In the genomic region with DNA sequence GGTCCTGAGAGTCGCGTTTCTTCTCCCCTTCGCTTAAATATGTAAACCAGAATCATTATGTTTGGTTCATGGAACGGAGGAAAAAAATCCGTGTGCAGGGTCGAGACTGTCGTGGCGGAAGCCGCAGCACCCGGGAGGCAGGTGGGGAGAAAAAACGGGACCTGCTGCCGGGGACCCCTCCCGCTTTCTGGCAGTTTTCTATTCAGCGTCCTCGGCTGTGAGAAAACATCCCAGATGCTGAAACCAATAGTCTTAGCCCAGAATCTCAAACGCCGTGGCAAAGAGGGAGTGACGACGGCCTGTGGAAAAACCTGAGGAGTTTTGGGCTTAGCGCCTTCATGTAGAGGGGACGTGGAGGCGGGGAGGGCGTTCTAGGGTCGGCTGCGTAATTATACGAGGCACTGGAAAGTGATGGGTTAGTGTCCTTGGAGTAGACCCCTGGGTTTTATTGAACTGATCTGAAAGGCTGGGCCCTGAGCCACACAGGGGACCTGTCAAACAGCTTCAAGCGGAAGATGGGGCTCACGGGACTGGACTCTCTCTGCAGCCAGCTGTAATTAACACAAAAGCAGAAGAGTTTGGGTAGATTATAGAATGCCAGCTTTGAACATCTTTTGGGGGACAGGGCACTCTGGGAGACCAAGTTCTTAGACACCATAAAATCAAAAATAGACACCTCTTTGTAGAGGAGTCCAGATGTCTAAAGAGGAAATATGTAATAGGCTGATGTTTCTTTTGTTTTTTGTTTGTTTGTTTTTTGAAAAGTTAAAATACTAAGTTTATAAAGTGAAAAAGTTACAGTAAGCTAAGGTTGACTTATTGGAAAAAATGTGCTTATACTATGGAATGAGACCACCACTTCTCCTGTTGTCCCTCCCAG, we compare ENCODE assay signal across 8 cellular contexts. TPM values are rescaled to one million over a fixed set of nuclear protein-coding genes. Genes with fewer than 3 reads are reported as not detected.
DNase-seq lines count a peak whose midpoint lies in the region; ATAC-seq, FAIRE-seq and TF ChIP-seq lines count a peak whose summit lies in the region.

No MANE protein-coding gene starts in this region.

- H3K27me3 ChIP-seq in BLaER1 (no peaks in the 10 kb centered on the region), H7 (ENCODE audit: control insufficient read depth, insufficient read depth, low read length) (peaks cover 11% of the 10 kb centered on the region), SJSA1 (replicated peaks) (no peaks in the 10 kb centered on the region), K562 (ENCODE audit: control insufficient read depth in 2 of 2, insufficient read depth in 2 of 2, low read length in 2 of 2) (no peaks in the 10 kb centered on the region), small intestine (ENCODE audit: control insufficient read depth in 2 of 2, insufficient read depth in 2 of 2, low read length in 2 of 2) (no peaks in the 10 kb centered on the region)

- TF ChIP-seq RAD21 in K562 (CRISPR knock-in tag; conservative IDR thresholded peaks at IDR 0.05 in 1 of 2, IDR thresholded peaks at IDR 0.05 in 1 of 2) = no peak

- no peaks in the 10 kb centered on the region for H3K9me3 ChIP-seq in BLaER1
- H3K9me3 ChIP-seq in SJSA1 (replicated peaks) = no peaks in the 10 kb centered on the region
- no peaks in the 10 kb centered on the region for H3K9me3 ChIP-seq in K562 (replicated peaks; ENCODE audit: control insufficient read depth, insufficient read depth, low read depth, low read length)
- H3K9me3 ChIP-seq in iPS-18c (ENCODE audit: control insufficient read depth, insufficient read depth, low read length) = no peaks in the 10 kb centered on the region
- no peaks in the 10 kb centered on the region for H3K9me3 ChIP-seq in small intestine (ENCODE audit: control insufficient read depth, low read depth)

- POLR2A ChIA-PET in K562 (lab: Yijun Ruan, JAX) = interaction anchor here (0.7 to 3.2 kb wide), 18 partner anchors 9 to 77 kb away, joined by 3 to 14 read pairs (median 4); no protein-coding TSS in a partner anchor

- peak overlapping the region; percentile 89 for H3K9ac ChIP-seq in BLaER1
- peak overlapping the region; percentile 91 to 99 for H3K9ac ChIP-seq in K562 (ENCODE audit: insufficient read depth in 1 of 2, low read depth in 2 of 2, low read length in 2 of 2)

- intact Hi-C loops in K562 (cut with micrococcal nuclease) = loop anchor here (2.0 to 5.0 kb wide), 2 partner anchors 16 to 79 kb away; no protein-coding TSS in a partner anchor

- TF ChIP-seq POLR2A in K562 (conservative IDR thresholded peaks at IDR 0.05) = peak; percentile 57

- BruUV-seq in K562 (replicated peaks; lab: Mats Ljungman, UMichigan) = TSS peak; percentile 97

- H3K79me2 ChIP-seq in K562 (ENCODE audit: control insufficient read depth, insufficient read depth, low read length) = peaks cover 52% of the 10 kb centered on the region

- H3K4me1 ChIP-seq in BLaER1 (peaks cover 54% of the 10 kb centered on the region), SJSA1 (replicated peaks) (peaks cover 27% of the 10 kb centered on the region), K562 (replicated peaks in 1 of 2; ENCODE audit: control insufficient read depth in 2 of 2, insufficient read depth in 2 of 2, low read length in 2 of 2) (peaks cover 17 to 28% of the 10 kb centered on the region in 2 experiments), small intestine (ENCODE audit: control insufficient read depth in 2 of 2, insufficient read depth in 1 of 2, low read depth in 1 of 2, low read length in 1 of 2) (peaks cover 0 to 2% of the 10 kb centered on the region in 2 donors)

- in situ Hi-C loops in K562 (cut with MboI) = no loop called here

- peak; percentile 51 for FAIRE-seq in K562 (lab: Jason Lieb, UNC)
- FAIRE-seq in small intestine (lab: Jason Lieb, UNC) = no peak

- ATAC-seq in K562 (peak; percentile 56), GM21825 (IDR thresholded peaks at IDR 0.05; ENCODE audit: unreplicated experiment) (no peak), GM19395 (IDR thresholded peaks at IDR 0.05; ENCODE audit: unreplicated experiment) (no peak)

- peak overlapping the region; percentile 97 for H3K4me2 ChIP-seq in BLaER1
- H3K4me2 ChIP-seq in K562 (ENCODE audit: insufficient read depth, low read length) = peak overlapping the region; percentile 92

- H4K20me1 ChIP-seq in BLaER1 (peaks cover 18% of the 10 kb centered on the region), K562 (replicated peaks; ENCODE audit: control insufficient read depth, insufficient read depth, low read length) (peaks cover 7% of the 10 kb centered on the region; the same call in 1 of the 2 replicates)

- peak overlapping the region; percentile 90 for H3K4me3 ChIP-seq in BLaER1
- H3K4me3 ChIP-seq in H7 (ENCODE audit: insufficient read depth, low read depth, low read length) = peak overlapping the region; percentile 80
- peak overlapping the region; percentile 56 for H3K4me3 ChIP-seq in SJSA1
- peak overlapping the region; percentile 69 for H3K4me3 ChIP-seq in K562
- peak overlapping the region; percentile 78 for H3K4me3 ChIP-seq in iPS-18c (ENCODE audit: insufficient read depth, low read depth, low read length)
- H3K4me3 ChIP-seq in small intestine (ENCODE audit: low read depth in 1 of 2, low read length in 2 of 2) = peak overlapping the region; percentile 54 to 84

- peaks cover 5% of the 10 kb centered on the region for H3K36me3 ChIP-seq in BLaER1
- H3K36me3 ChIP-seq in H7 (replicated peaks; ENCODE audit: control insufficient read depth, insufficient read depth, low read length) = no peaks in the 10 kb centered on the region; the same call in none of the 2 replicates
- peaks cover 19% of the 10 kb centered on the region for H3K36me3 ChIP-seq in SJSA1
- H3K36me3 ChIP-seq in K562 (ENCODE audit: control insufficient read depth, insufficient read depth, low read length) = peaks cover 26% of the 10 kb centered on the region
- H3K36me3 ChIP-seq in small intestine (ENCODE audit: control insufficient read depth in 2 of 2, insufficient read depth in 2 of 2, low read length in 2 of 2) = no peaks in the 10 kb centered on the region

- TF ChIP-seq EP300 in K562 (IDR thresholded peaks at IDR 0.05; ENCODE audit: low read length) = no peak

- H3K27ac ChIP-seq in BLaER1 (peak overlapping the region; percentile 96), SJSA1 (peak overlapping the region; percentile 91), K562 (ENCODE audit: extremely low read depth, low read depth, low read length) (peak overlapping the region; percentile 99), small intestine (ENCODE audit: low read depth in 1 of 2, low read length in 1 of 2) (peak overlapping the region; percentile 70 to 91)

- WGBS in K562 (ENCODE audit: insufficient coverage, low coverage, missing lambda C conversion rate) = 0% methylated on average over 28 of the region's 28 CpGs
- WGBS in small intestine, 3 donors = 1% methylated on average over 28 of the region's 28 CpGs

- no peaks in the 10 kb centered on the region for H3K9me1 ChIP-seq in K562 (ENCODE audit: control insufficient read depth, insufficient read depth, low read length)

- peak; percentile 63 for DNase-seq in H7
- no peak for DNase-seq in SJSA1 (ENCODE audit: low read depth in 1 of 2, low spot score in 2 of 2)
- peak; percentile 32 to 47 (median 42) for DNase-seq in K562 (ENCODE audit: extremely low read depth in 1 of 4, low spot score in 3 of 4)
- DNase-seq in small intestine = no peak

- CTCF ChIA-PET in K562 (lab: Yijun Ruan, JAX; ENCODE audit: low intra/inter-chr PET ratio) = interaction anchor here (0.6 kb wide), 1 partner anchor 44 kb away, joined by 3 read pairs; no protein-coding TSS in a partner anchor

- H2AFZ ChIP-seq in K562 (ENCODE audit: low read depth, low read length) = peak overlapping the region; percentile 46

- TF ChIP-seq CTCF in K562 (IDR thresholded peaks at IDR 0.05 in 2 of 3, conservative IDR thresholded peaks at IDR 0.05 in 1 of 3; ENCODE audit: insufficient read depth in 2 of 3, low read depth in 1 of 3, low read length in 3 of 3) = no peak

RNA-seq across cellular contexts. Expression of a gene that starts 0.8 kb away (rescaled TPM):
- 136 and 169 TPM in 2 replicates for total RNA-seq in H7 (2014; rRNA removed; shearing (Covaris generic))
- 52.8 and 109 TPM in 2 replicates for total RNA-seq in SJSA1 (2014; rRNA removed; shearing (Covaris generic))
- total RNA-seq in K562 (2011; cell fraction: chromatin; rRNA removed; ENCODE audit: low replicate concordance) = 202 and 532 TPM in 2 replicates
- total RNA-seq in K562 (2011; cell fraction: nucleolus; rRNA removed) = 140 and 174 TPM in 2 replicates
- total RNA-seq in K562 (2011; cell fraction: nucleoplasm; rRNA removed) = 320 and 382 TPM in 2 replicates
- total RNA-seq in K562 (2014; rRNA removed) (82.7 and 86.1 TPM in 2 replicates), K562 (2014; rRNA removed; fragmentation: Illumina TruSeq; extraction: Trizol) (139 and 151 TPM in 2 replicates), K562 (2015; rRNA removed; fragmentation: Illumina TruSeq; extraction: Trizol) (133 and 147 TPM in 2 replicates), K562 (2021) (88.8 and 93.0 TPM in 2 replicates)
- polyA plus RNA-seq in K562 (2011; rRNA removed) (188 and 247 TPM in 2 replicates), K562 (2014; fragmentation: Illumina TruSeq; extraction: Trizol) (101 and 119 TPM in 2 replicates), K562 (2014; fragmentation: Nextera tagmentation; extraction: Ambion mirVana) (100 to 1,000 TPM in 1 of 2 experiments, 10 to 100 TPM in 1; 73.4 to 118 TPM), K562 (2014; rRNA removed) (85.3 and 92.0 TPM in 2 replicates), small intestine (10 to 100 TPM in 1 of 3 donors, under 1 TPM in 2; 0.45 to 12.9 (median 0.81) TPM)
- polyA plus RNA-seq in K562 (2011; cell fraction: cytosol; rRNA removed) = 61.6 and 97.3 TPM in 2 replicates
- polyA plus RNA-seq in K562 (2011; cell fraction: nucleus; rRNA removed) = 99.5 and 147 TPM in 2 replicates
- 53.5 and 75.2 TPM in 2 replicates for polyA plus RNA-seq in K562 (2012)
- 322 and 339 TPM in 2 replicates for polyA minus RNA-seq in K562 (2011; rRNA and poly(A)+ RNA removed)
- 116 and 125 TPM in 2 replicates for polyA minus RNA-seq in K562 (2011; cell fraction: cytosol; rRNA and poly(A)+ RNA removed)
- polyA minus RNA-seq in K562 (2011; cell fraction: nucleus; rRNA and poly(A)+ RNA removed) = 137 and 229 TPM in 2 replicates

RNA-seq across cellular contexts. Expression of a gene that starts 53.7 kb away (rescaled TPM):
- 2.7 and 6.0 TPM in 2 replicates for total RNA-seq in H7 (2014; rRNA removed; shearing (Covaris generic))
- not detected in 2 replicates for total RNA-seq in SJSA1 (2014; rRNA removed; shearing (Covaris generic))
- 0.35 and 0.42 TPM in 2 replicates for total RNA-seq in K562 (2011; cell fraction: chromatin; rRNA removed; ENCODE audit: low replicate concordance)
- 0.17 and 0.53 TPM in 2 replicates for total RNA-seq in K562 (2011; cell fraction: nucleolus; rRNA removed)
- total RNA-seq in K562 (2011; cell fraction: nucleoplasm; rRNA removed) = 0.23 and 0.59 TPM in 2 replicates
- total RNA-seq in K562 (2014; rRNA removed) (not detected in 2 replicates), K562 (2014; rRNA removed; fragmentation: Illumina TruSeq; extraction: Trizol) (0.06 TPM in 1 of 2 replicates, not detected in the other), K562 (2015; rRNA removed; fragmentation: Illumina TruSeq; extraction: Trizol) (not detected in 2 replicates), K562 (2021) (0.22 and 0.31 TPM in 2 replicates)
- polyA plus RNA-seq in K562 (2011; rRNA removed) (0.49 and 0.56 TPM in 2 replicates), K562 (2014; fragmentation: Illumina TruSeq; extraction: Trizol) (not detected in 2 replicates), K562 (2014; fragmentation: Nextera tagmentation; extraction: Ambion mirVana) (not detected), K562 (2014; rRNA removed) (not detected in 2 replicates), small intestine (under 1 TPM in 1 of 3 donors, not detected in 2; 0.06 TPM)
- 0.25 and 0.28 TPM in 2 replicates for polyA plus RNA-seq in K562 (2011; cell fraction: cytosol; rRNA removed)
- 0.52 and 0.82 TPM in 2 replicates for polyA plus RNA-seq in K562 (2011; cell fraction: nucleus; rRNA removed)
- polyA plus RNA-seq in K562 (2012) = 0.12 TPM in 1 of 2 replicates, not detected in the other
- polyA minus RNA-seq in K562 (2011; rRNA and poly(A)+ RNA removed) = 0.39 and 0.56 TPM in 2 replicates
- not detected in 2 replicates for polyA minus RNA-seq in K562 (2011; cell fraction: cytosol; rRNA and poly(A)+ RNA removed)
- polyA minus RNA-seq in K562 (2011; cell fraction: nucleus; rRNA and poly(A)+ RNA removed) = 0.44 and 0.94 TPM in 2 replicates

Comparison
In these comparisons a context has a peak if more than half of its experiments do, and no peak if none do; other contexts are left out.
1. DNase-seq: peak in H7 (single experiment) and K562 (4 of 4); none in SJSA1 (0 of 2) and small intestine (single experiment).
2. Peak in every context shown above with its lines, with median percentiles within 50 percentile points of each other: H3K27ac ChIP-seq and H3K4me3 ChIP-seq.